ENCODE assay signal across 8 cellular contexts in the genomic region with DNA sequence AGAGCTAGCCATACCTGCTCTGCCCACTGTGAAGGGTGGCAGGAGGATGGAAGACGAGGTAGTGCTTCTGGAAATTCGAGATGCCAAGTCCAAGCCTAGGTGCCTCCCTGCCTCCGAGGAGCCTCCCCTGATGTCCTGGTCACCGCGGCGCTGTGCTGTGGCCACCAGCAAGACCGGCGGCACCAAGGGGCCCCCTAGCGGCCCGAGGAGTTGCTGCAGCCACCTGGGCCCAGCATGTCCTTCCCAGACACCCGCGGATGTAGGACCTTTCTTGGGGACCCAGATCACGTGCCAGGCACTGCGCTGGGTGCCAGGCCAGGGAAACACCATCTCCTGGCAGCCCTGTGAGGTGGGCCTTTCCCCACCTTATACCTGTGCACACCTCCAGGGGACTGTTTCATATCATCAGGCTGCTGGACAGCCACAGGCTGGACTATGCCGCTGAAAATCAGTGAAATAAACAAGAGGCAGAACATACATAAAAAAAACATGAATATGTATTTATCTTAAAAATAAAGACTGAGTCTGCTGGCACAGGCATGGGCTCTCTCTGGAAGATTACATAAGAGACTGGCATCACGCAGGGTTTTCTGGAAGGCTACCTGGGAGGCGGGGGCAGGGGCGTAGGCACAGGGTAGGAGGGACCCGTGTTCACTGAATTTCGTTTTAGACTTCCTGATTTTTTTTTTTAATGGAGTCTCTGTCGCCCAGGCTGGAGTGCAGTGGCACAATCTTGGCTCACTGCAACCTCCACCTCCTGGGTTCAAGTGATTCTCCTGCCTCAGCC. TPM values are rescaled to one million over a fixed set of nuclear protein-coding genes. Genes with fewer than 3 reads are reported as not detected.
DNase-seq lines count a peak whose midpoint lies in the region; ATAC-seq and TF ChIP-seq lines count a peak whose summit lies in the region.

No MANE protein-coding gene starts in this region.

- H3K27me3 ChIP-seq in BLaER1 treated with 17β-estradiol and CSF1 and Interleukin-3, amounts not matched to agents 10 nM and 100 nM = peaks cover 0 to 10% (median 0%) of the 10 kb centered on the region in 11 experiments; a peak in 5 of 22 replicates
- H3K27me3 ChIP-seq in SJSA1 (replicated peaks) = no peaks in the 10 kb centered on the region
- H3K27me3 ChIP-seq in ovary = no peaks in the 10 kb centered on the region
- no peaks in the 10 kb centered on the region for H3K27me3 ChIP-seq in upper lobe of left lung

- DNase-seq in M059J (ENCODE audit: low read depth) = peak; percentile 58
- DNase-seq in SJSA1 (ENCODE audit: low read depth in 1 of 2, low spot score in 2 of 2) = peak; percentile 66 to 81
- DNase-seq in activated gamma-delta T cell treated with Interleukin-2 at 50 U/mL for 16 hours = peak; percentile 53
- peak; percentile 81 for DNase-seq in germinal center (ENCODE audit: low spot score)
- peak; percentile 68 to 84 (median 78) for DNase-seq in ovary
- peak; percentile 82 to 93 for DNase-seq in upper lobe of left lung

- peaks cover 0 to 10% (median 0%) of the 10 kb centered on the region in 11 experiments; a peak in 2 of 22 replicates for H4K20me1 ChIP-seq in BLaER1 treated with 17β-estradiol and CSF1 and Interleukin-3, amounts not matched to agents 10 nM and 100 nM

- no peak overlapping the region for H3K27ac ChIP-seq in BLaER1 treated with 17β-estradiol and CSF1 and Interleukin-3, amounts not matched to agents 10 nM and 100 nM
- H3K27ac ChIP-seq in SJSA1 (no peak overlapping the region), ovary (no peak overlapping the region), upper lobe of left lung (no peak overlapping the region)

- peak; percentile 84 for ATAC-seq in GM19463 (IDR thresholded peaks at IDR 0.05; ENCODE audit: unreplicated experiment)
- peak; percentile 77 to 91 for ATAC-seq in upper lobe of left lung (ENCODE audit: low FRiP score in 2 of 2)

- H3K4me1 ChIP-seq in BLaER1 treated with 17β-estradiol and CSF1 and Interleukin-3, amounts not matched to agents 10 nM and 100 nM = peaks cover 8 to 43% (median 33%) of the 10 kb centered on the region in 10 experiments
- peaks cover 17% of the 10 kb centered on the region for H3K4me1 ChIP-seq in SJSA1 (replicated peaks)
- peaks cover 1% of the 10 kb centered on the region for H3K4me1 ChIP-seq in ovary (ENCODE audit: insufficient read depth)
- H3K4me1 ChIP-seq in upper lobe of left lung = peaks cover 0 to 8% (median 5%) of the 10 kb centered on the region in 4 donors

- no peaks in the 10 kb centered on the region for H3K36me3 ChIP-seq in BLaER1 treated with 17β-estradiol and CSF1 and Interleukin-3, amounts not matched to agents 10 nM and 100 nM
- H3K36me3 ChIP-seq in SJSA1 (no peaks in the 10 kb centered on the region), ovary (no peaks in the 10 kb centered on the region), upper lobe of left lung (no peaks in the 10 kb centered on the region)

- no peak overlapping the region for H3K4me3 ChIP-seq in BLaER1 treated with 17β-estradiol and CSF1 and Interleukin-3, amounts not matched to agents 10 nM and 100 nM
- H3K4me3 ChIP-seq in SJSA1 = no peak overlapping the region
- no peak overlapping the region for H3K4me3 ChIP-seq in ovary
- no peak overlapping the region for H3K4me3 ChIP-seq in upper lobe of left lung

- H3K9me3 ChIP-seq in BLaER1 treated with 17β-estradiol and CSF1 and Interleukin-3, amounts not matched to agents 10 nM and 100 nM (replicated peaks in 1 of 11) = no peaks in the 10 kb centered on the region
- H3K9me3 ChIP-seq in SJSA1 (replicated peaks) (no peaks in the 10 kb centered on the region), ovary (no peaks in the 10 kb centered on the region), upper lobe of left lung (no peaks in the 10 kb centered on the region)

- peak overlapping the region in 9 of 11 experiments; percentile 1 to 48 (median 27); a peak in 8 of 22 replicates for H3K4me2 ChIP-seq in BLaER1 treated with 17β-estradiol and CSF1 and Interleukin-3, amounts not matched to agents 10 nM and 100 nM

- TF ChIP-seq EP300 in ovary (IDR thresholded peaks at IDR 0.05) (no peak), upper lobe of left lung (IDR thresholded peaks at IDR 0.05) (no peak)

- H3K9ac ChIP-seq in BLaER1 treated with 17β-estradiol and CSF1 and Interleukin-3, amounts not matched to agents 10 nM and 100 nM = no peak overlapping the region

- intact Hi-C loops in ovary (cut with DNase I) = loop anchor here (2.0 to 5.0 kb wide), 3 partner anchors 67 to 112 kb away; no protein-coding TSS in a partner anchor

- WGBS in ovary, 3 donors = 19 to 24% (median 22%) methylated on average over 21 of the region's 21 CpGs
- 20 to 27% methylated on average over 16 to 21 of the region's 21 CpGs for WGBS in upper lobe of left lung, 2 donors

- no peak for TF ChIP-seq POLR2A in ovary (IDR thresholded peaks at IDR 0.05)
- no peak for TF ChIP-seq POLR2A in upper lobe of left lung (IDR thresholded peaks at IDR 0.05)

- TF ChIP-seq CTCF in ovary (IDR thresholded peaks at IDR 0.05) = peak; percentile 95
- TF ChIP-seq CTCF in upper lobe of left lung (IDR thresholded peaks at IDR 0.05) = peak; percentile 95 to 98 (median 96)

RNA-seq across cellular contexts. Expression of a gene that starts 15.9 kb away (rescaled TPM):
- total RNA-seq in M059J (2014; rRNA removed; shearing (Covaris generic)) = 0.15 and 1.2 TPM in 2 replicates
- 0.42 TPM in 1 of 2 replicates, not detected in the other for total RNA-seq in SJSA1 (2014; rRNA removed; shearing (Covaris generic))
- 1 to 10 TPM in 6 of 7 donors, under 1 TPM in 1; 0.48 to 3.8 (median 2.4) TPM for total RNA-seq in ovary
- polyA plus RNA-seq in ovary = 1 to 10 TPM in 1 of 2 donors, under 1 TPM in 1; 0.82 to 1.2 TPM
- total RNA-seq in upper lobe of left lung = 1 to 10 TPM in 4 of 6 donors, under 1 TPM in 2; 0.61 to 2.2 (median 1.3) TPM

RNA-seq across cellular contexts. Expression of a gene that starts 25.0 kb away (rescaled TPM):
- 12.8 and 16.2 TPM in 2 replicates for total RNA-seq in M059J (2014; rRNA removed; shearing (Covaris generic))
- 14.5 and 25.8 TPM in 2 replicates for total RNA-seq in SJSA1 (2014; rRNA removed; shearing (Covaris generic))
- total RNA-seq in ovary (10 to 100 TPM in 5 of 7 donors, 1 to 10 TPM in 2; 2.1 to 28.4 (median 13.2) TPM), upper lobe of left lung (10 to 100 TPM in 5 of 6 donors, 1 to 10 TPM in 1; 5.2 to 31.0 (median 20.4) TPM)
- 1 to 10 TPM; 3.2 to 6.7 TPM for polyA plus RNA-seq in ovary

RNA-seq across cellular contexts. Expression of a gene that starts 55.1 kb away (rescaled TPM):
- total RNA-seq in M059J (2014; rRNA removed; shearing (Covaris generic)) = 0.02 TPM in 1 of 2 replicates, not detected in the other
- 0.21 and 0.22 TPM in 2 replicates for total RNA-seq in SJSA1 (2014; rRNA removed; shearing (Covaris generic))
- total RNA-seq in ovary (1 to 10 TPM in 5 of 7 donors, under 1 TPM in 2; 0.48 to 4.9 (median 1.9) TPM), upper lobe of left lung (10 to 100 TPM in 1 of 6 donors, 1 to 10 TPM in 2, under 1 TPM in 3; 0.15 to 12.6 (median 1.2) TPM)
- polyA plus RNA-seq in ovary = 1 to 10 TPM; 1.2 TPM
